ENCODE assay signal across 18 cellular contexts in genomic region chr7:42878303-42878702, GRCh38.
"Had no signal": no experiment of that assay in that cellular context is flagged by ENCODE, and none has a peak within 500 bp of the region (broad histone marks: within the 10 kb centered on the region; RNA-seq: fewer than 3 reads in every experiment).

No MANE protein-coding gene starts in this region.

- H3K27me3 ChIP-seq: gastroesophageal sphincter, transverse colon had no signal

- H3K4me1 ChIP-seq: gastroesophageal sphincter, transverse colon had no signal

- H3K36me3 Mint-ChIP-seq: activated naive CD8-positive, alpha-beta T cell; naive B cell had no signal

- H3K27ac ChIP-seq: gastroesophageal sphincter, heart right ventricle, transverse colon had no signal

- H3K9me3 Mint-ChIP-seq: activated CD4-positive, alpha-beta T cell treated with anti-CD3 and anti-CD28 coated beads, Interleukin-2, amount 10 ng/mL, durations not matched to agents 24 days and 14 days; naive B cell had no signal

- H3K27ac Mint-ChIP-seq: activated CD4-positive, alpha-beta T cell treated with anti-CD3 and anti-CD28 coated beads, Interleukin-2, amount 10 ng/mL, durations not matched to agents 24 days and 14 days; activated naive CD8-positive, alpha-beta T cell had no signal

- H3K36me3 ChIP-seq: gastroesophageal sphincter, heart right ventricle, transverse colon had no signal

- H3K27me3 Mint-ChIP-seq: activated naive CD8-positive, alpha-beta T cell had no signal

- H3K9me3 ChIP-seq: gastroesophageal sphincter, heart right ventricle, transverse colon had no signal

- H3K4me3 ChIP-seq: gastroesophageal sphincter, heart right ventricle, lung, transverse colon had no signal

- ATAC-seq: gastroesophageal sphincter, heart right ventricle, left cardiac atrium had no signal

- H3K4me3 Mint-ChIP-seq: activated CD4-positive, alpha-beta T cell treated with anti-CD3 and anti-CD28 coated beads, Interleukin-2, amount 10 ng/mL, durations not matched to agents 24 days and 14 days; activated naive CD8-positive, alpha-beta T cell; naive B cell had no signal

- DNase-seq: activated CD4-positive, alpha-beta T cell treated with anti-CD3 and anti-CD28 coated beads, Interleukin-2, amount 10 ng/mL, durations not matched to agents 24 days and 14 days; activated CD4-positive, CD25-positive, alpha-beta regulatory T cell; activated CD8-positive, alpha-beta memory T cell treated with anti-CD3 and anti-CD28 coated beads, Interleukin-2, amount 50 U/mL, for 48 hours; activated gamma-delta T cell treated with Interleukin-2 at 50 U/mL for 16 hours; amniotic stem cell; caudate nucleus; erythroblast; heart right ventricle; left cardiac atrium; naive B cell; nucleus accumbens; stimulated activated CD4-positive, alpha-beta T cell treated with anti-CD3 and anti-CD28 coated beads, Interleukin-15, amount 100 ng/mL, for 24 hours; stimulated activated CD4-positive, alpha-beta T cell treated with anti-CD3 and anti-CD28 coated beads, Interleukin-4, amount 100 ng/mL, for 1 hour; stimulated activated naive CD4-positive, alpha-beta T cell; transverse colon had no signal
